Comparison of ENCODE assay signal across 25 cellular contexts in genomic region chr16:72596373-72596772, GRCh38.
DNase-seq lines count a peak whose midpoint lies in the region; ATAC-seq, FAIRE-seq and TF ChIP-seq lines count a peak whose summit lies in the region.
"Had no signal": no experiment of that assay in that cellular context is flagged by ENCODE, and none has a peak within 500 bp of the region (broad histone marks: within the 10 kb centered on the region; RNA-seq: fewer than 3 reads in every experiment).

No MANE protein-coding gene starts in this region.

- no peak overlapping the region for H3K27ac Mint-ChIP-seq in stimulated activated naive B cell treated with anti-CD40 and anti-IgM and Interleukin-4, amounts not matched to agents 10 μg/mL and 1 μg/mL and 100 μg/mL, for 72 hours
- H3K27ac Mint-ChIP-seq: B cell; CD4-positive, alpha-beta T cell; CD8-positive, alpha-beta T cell had no signal

- peak; percentile 53 to 61 for ATAC-seq in stimulated activated naive B cell treated with anti-CD40 and anti-IgM and Interleukin-4, amounts not matched to agents 10 μg/mL and 1 μg/mL and 100 μg/mL, for 72 hours (replicated peaks)
- ATAC-seq in HG03108 (IDR thresholded peaks at IDR 0.05; ENCODE audit: unreplicated experiment): no peak
- ATAC-seq: A549; CD8-positive, alpha-beta T cell had no signal

- H3K27ac ChIP-seq in endothelial cell of umbilical vein (ENCODE audit: insufficient read depth, low read depth, low read length): no peak overlapping the region
- H3K27ac ChIP-seq: 22Rv1; A549; BLaER1 treated with 17β-estradiol and CSF1 and Interleukin-3, amounts not matched to agents 10 nM and 100 nM; C4-2B had no signal

- BruUV-seq in endothelial cell of umbilical vein (replicated peaks; lab: Mats Ljungman, UMichigan): no TSS peak

- no peaks in the 10 kb centered on the region for H3K4me1 ChIP-seq in endothelial cell of umbilical vein (ENCODE audit: control insufficient read depth, extremely low read depth, insufficient read depth, low read length)
- H3K4me1 ChIP-seq: A549; BLaER1 treated with 17β-estradiol and CSF1 and Interleukin-3, amounts not matched to agents 10 nM and 100 nM; Caco-2 had no signal

- peak; percentile 43 for DNase-seq in GM12865 (ENCODE audit: low read depth)
- no peak for DNase-seq in endothelial cell of umbilical vein (ENCODE audit: low read depth, low spot score)
- DNase-seq in stimulated activated naive B cell treated with anti-CD40 and anti-IgM and Interleukin-4, amounts not matched to agents 10 μg/mL and 1 μg/mL and 100 μg/mL, for 72 hours: peak; percentile 12
- no peak for DNase-seq in DMS 273 (lab: John Stamatoyannopoulos, UW; ENCODE audit: unreplicated experiment)
- DNase-seq: AML-193; Caco-2; Calu3; CD4-positive, alpha-beta T cell; CD8-positive, alpha-beta T cell; DMS 273 treated with DMSO at 0.1 percent for 48 hours; DMS153; DMS53; DMS79; DND-41; EL; GDM1 had no signal

- H4K20me1 ChIP-seq in endothelial cell of umbilical vein (replicated peaks; ENCODE audit: control insufficient read depth, extremely low read depth, insufficient read depth, low read length): no peaks in the 10 kb centered on the region
- H4K20me1 ChIP-seq: BLaER1 treated with 17β-estradiol and CSF1 and Interleukin-3, amounts not matched to agents 10 nM and 100 nM had no signal

- POLR2A ChIA-PET in endothelial cell of umbilical vein (lab: Charles Lee): no interaction called here

- intact Hi-C loops in endothelial cell of umbilical vein (cut with micrococcal nuclease): no loop called here

- H3K9me3 Mint-ChIP-seq in stimulated activated naive B cell treated with anti-CD40 and anti-IgM and Interleukin-4, amounts not matched to agents 10 μg/mL and 1 μg/mL and 100 μg/mL, for 72 hours: peaks cover 3 to 6% of the 10 kb centered on the region in 2 donors
- H3K9me3 Mint-ChIP-seq: CD4-positive, alpha-beta T cell had no signal

- peaks cover 21 to 27% of the 10 kb centered on the region in 2 donors for H3K4me1 Mint-ChIP-seq in stimulated activated naive B cell treated with anti-CD40 and anti-IgM and Interleukin-4, amounts not matched to agents 10 μg/mL and 1 μg/mL and 100 μg/mL, for 72 hours

- no peak overlapping the region for H3K4me2 ChIP-seq in endothelial cell of umbilical vein (ENCODE audit: insufficient read depth, low read length)
- H3K4me2 ChIP-seq: A549; BLaER1 treated with 17β-estradiol and CSF1 and Interleukin-3, amounts not matched to agents 10 nM and 100 nM had no signal

- H3K4me3 Mint-ChIP-seq in stimulated activated naive B cell treated with anti-CD40 and anti-IgM and Interleukin-4, amounts not matched to agents 10 μg/mL and 1 μg/mL and 100 μg/mL, for 72 hours: no peak overlapping the region
- H3K4me3 Mint-ChIP-seq: B cell; CD4-positive, alpha-beta T cell; CD8-positive, alpha-beta T cell had no signal

- H3K9ac ChIP-seq in endothelial cell of umbilical vein (replicated peaks; ENCODE audit: extremely low read depth, insufficient read depth, low read length): no peak overlapping the region
- H3K9ac ChIP-seq: BLaER1 treated with 17β-estradiol and CSF1 and Interleukin-3, amounts not matched to agents 10 nM and 100 nM had no signal

- dilution Hi-C loops in endothelial cell of umbilical vein (cut with MboI; ENCODE audit: extremely low pct_ligation_motif_present, low sequenced_read_pairs): no loop called here

- TF ChIP-seq CTCF in GM12865 (IDR thresholded peaks at IDR 0.05; ENCODE audit: insufficient read depth, low read depth, low read length, missing control alignments) (no peak), endothelial cell of umbilical vein (IDR thresholded peaks at IDR 0.05; ENCODE audit: extremely low read depth in 1 of 2, insufficient read depth in 1 of 2, low read depth in 1 of 2, low read length in 2 of 2) (no peak)

- CTCF ChIA-PET in endothelial cell of umbilical vein (lab: Charles Lee): no interaction called here

- FAIRE-seq in endothelial cell of umbilical vein (lab: Jason Lieb, UNC): peak; percentile 15
- FAIRE-seq: A549, D721Med, GM12892, GM18507 had no signal

- H3K27me3 ChIP-seq in endothelial cell of umbilical vein (ENCODE audit: control insufficient read depth in 2 of 2, insufficient read depth in 2 of 2, low read length in 2 of 2): no peaks in the 10 kb centered on the region
- H3K27me3 ChIP-seq: BLaER1 treated with 17β-estradiol and CSF1 and Interleukin-3, amounts not matched to agents 10 nM and 100 nM had no signal

- H2AFZ ChIP-seq in endothelial cell of umbilical vein (ENCODE audit: low read depth, low read length): no peak overlapping the region

- H3K79me2 ChIP-seq in endothelial cell of umbilical vein (ENCODE audit: control insufficient read depth, insufficient read depth, low read length): no peaks in the 10 kb centered on the region

- no peak for TF ChIP-seq POLR2A in endothelial cell of umbilical vein (IDR thresholded peaks at IDR 0.05; ENCODE audit: low read depth, low read length)

- no peaks in the 10 kb centered on the region for H3K27me3 Mint-ChIP-seq in stimulated activated naive B cell treated with anti-CD40 and anti-IgM and Interleukin-4, amounts not matched to agents 10 μg/mL and 1 μg/mL and 100 μg/mL, for 72 hours
- H3K27me3 Mint-ChIP-seq: B cell; CD4-positive, alpha-beta T cell had no signal

- no peaks in the 10 kb centered on the region for H3K9me3 ChIP-seq in endothelial cell of umbilical vein (replicated peaks; ENCODE audit: control insufficient read depth, insufficient read depth, low read length)
- H3K9me3 ChIP-seq: A549; BLaER1 treated with 17β-estradiol and CSF1 and Interleukin-3, amounts not matched to agents 10 nM and 100 nM had no signal

- H3K4me3 ChIP-seq in GM12865 (ENCODE audit: low read depth, low read length) (no peak overlapping the region), endothelial cell of umbilical vein (replicated peaks in 1 of 3; ENCODE audit: insufficient read depth in 1 of 3, low read depth in 1 of 3, low read length in 3 of 3) (no peak overlapping the region)
- H3K4me3 ChIP-seq: A549; BLaER1 treated with 17β-estradiol and CSF1 and Interleukin-3, amounts not matched to agents 10 nM and 100 nM had no signal

- H3K36me3 ChIP-seq in endothelial cell of umbilical vein (ENCODE audit: control insufficient read depth in 2 of 2, extremely low read depth in 1 of 2, insufficient read depth in 2 of 2, low read length in 2 of 2): no peaks in the 10 kb centered on the region
- H3K36me3 ChIP-seq: BLaER1 treated with 17β-estradiol and CSF1 and Interleukin-3, amounts not matched to agents 10 nM and 100 nM had no signal

- H3K36me3 Mint-ChIP-seq in stimulated activated naive B cell treated with anti-CD40 and anti-IgM and Interleukin-4, amounts not matched to agents 10 μg/mL and 1 μg/mL and 100 μg/mL, for 72 hours: peaks cover 6 to 7% of the 10 kb centered on the region in 2 donors
- H3K36me3 Mint-ChIP-seq: CD8-positive, alpha-beta T cell had no signal

- H3K9me1 ChIP-seq in endothelial cell of umbilical vein (replicated peaks; ENCODE audit: control insufficient read depth, extremely low read depth, insufficient read depth, low read length): no peaks in the 10 kb centered on the region

TF ChIP-seq in endothelial cell of umbilical vein, 7 proteins besides CTCF, POLR2A, EP300 and RAD21:
- no peak for TF ChIP-seq MAX (IDR thresholded peaks at IDR 0.05; ENCODE audit: insufficient read depth, insufficient read length)
- TF ChIP-seq POLR2AphosphoS5 (IDR thresholded peaks at IDR 0.05; ENCODE audit: insufficient read depth, low read depth, low read length): no peak
- no peak for TF ChIP-seq FOS (IDR thresholded peaks at IDR 0.05; ENCODE audit: borderline replicate concordance, insufficient read depth, low read length)
- TF ChIP-seq EZH2 (IDR thresholded peaks at IDR 0.05; ENCODE audit: borderline replicate concordance, low read depth, low read length, severe bottlenecking): no peak
- TF ChIP-seq GATA2 (IDR thresholded peaks at IDR 0.05; ENCODE audit: insufficient read depth, insufficient read length, low read depth, low read length): no peak
- no peak for TF ChIP-seq JUN (IDR thresholded peaks at IDR 0.05; ENCODE audit: borderline replicate concordance, insufficient read depth, insufficient read length, low read depth)
- no peak for TF ChIP-seq MYC (IDR thresholded peaks at IDR 0.05; ENCODE audit: low read depth, low read length)

Comparison
In these comparisons a context has a peak if more than half of its experiments do, and no peak if none do; other contexts are left out.
1. DNase-seq: peak in GM12865 (single experiment) and stimulated activated naive B cell treated with anti-CD40 and anti-IgM and Interleukin-4, amounts not matched to agents 10 μg/mL and 1 μg/mL and 100 μg/mL, for 72 hours (single experiment); none in endothelial cell of umbilical vein (single experiment) and DMS 273 (single experiment).